In the genomic region with DNA sequence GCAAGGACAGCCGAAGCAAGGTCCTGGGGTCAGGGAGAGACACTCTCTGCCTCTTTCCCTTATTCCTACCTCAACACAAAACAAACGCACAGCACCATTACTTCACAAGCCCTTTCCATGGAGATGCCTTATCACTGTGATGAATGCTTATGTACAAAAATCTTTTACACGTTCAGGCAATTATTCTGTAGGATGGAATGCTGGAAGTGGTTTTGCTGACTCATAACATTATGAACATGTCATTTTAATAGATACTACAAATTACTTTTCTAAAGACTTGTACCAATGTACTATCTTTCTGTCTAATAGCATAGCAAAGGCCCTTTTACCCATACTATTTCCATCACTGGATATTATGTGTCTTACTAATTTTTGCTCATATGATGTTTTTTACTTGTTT, we compare ENCODE assay signal across 23 cellular contexts.
DNase-seq lines count a peak whose midpoint lies in the region; ATAC-seq, FAIRE-seq and TF ChIP-seq lines count a peak whose summit lies in the region.
"Had no signal": no experiment of that assay in that cellular context is flagged by ENCODE, and none has a peak within 500 bp of the region (broad histone marks: within the 10 kb centered on the region; RNA-seq: fewer than 3 reads in every experiment).

No MANE protein-coding gene starts in this region.

- CTCF ChIA-PET in A549 (lab: Yijun Ruan, JAX): no interaction called here

- in situ Hi-C loops in GM13977 (cut with MboI; ENCODE audit: low pct_unique_long_range_greater_than_20kb, low sequenced_read_pairs, unreplicated experiment): loop anchor here (25.0 kb wide), 1 partner anchor 862 kb away; no protein-coding TSS in a partner anchor

- TF ChIP-seq RAD21 in A549 (conservative IDR thresholded peaks at IDR 0.05 in 1 of 2, IDR thresholded peaks at IDR 0.05 in 1 of 2): no peak

- WGBS in A549 (ENCODE audit: missing lambda C conversion rate): 66% methylated on average over 3 of the region's 3 CpGs

- H3K4me3 ChIP-seq in A549 (no peak overlapping the region), fibroblast of mammary gland (ENCODE audit: control insufficient read depth, low read depth, low read length) (no peak overlapping the region)
- H3K4me3 ChIP-seq: PC-9, prostate gland had no signal

- H3K4me2 ChIP-seq in A549: no peak overlapping the region; the same call in 1 of the 3 replicates

- POLR2A ChIA-PET in A549 (lab: Yijun Ruan, JAX): no interaction called here

- H3K4me1 ChIP-seq in A549: peaks cover 20% of the 10 kb centered on the region
- H3K4me1 ChIP-seq: prostate gland had no signal

- TF ChIP-seq CTCF in A549 (IDR thresholded peaks at IDR 0.05) (no peak), fibroblast of mammary gland (conservative IDR thresholded peaks at IDR 0.05; ENCODE audit: control insufficient read depth, insufficient read depth, low read depth, low read length) (no peak), GM13977 (IDR thresholded peaks at IDR 0.05; ENCODE audit: extremely low read depth, insufficient read depth, missing control alignments) (no peak)

- DNase-seq in A549 (ENCODE audit: low read depth in 1 of 2, low spot score in 1 of 2) (no peak), HPDE6-E6E7 (ENCODE audit: extremely low spot score) (peak; percentile 14), SW480 (ENCODE audit: low spot score) (peak; percentile 14), fibroblast of mammary gland (ENCODE audit: low read depth) (peak; percentile 67), GM13977 (ENCODE audit: low spot score) (no peak), NCI-H146 (lab: John Stamatoyannopoulos, UW) (no peak)
- DNase-seq: ACHN; activated CD4-positive, alpha-beta T cell treated with anti-CD3 and anti-CD28 coated beads, Interleukin-2, amount 50 U/mL, for 48 hours; activated naive CD8-positive, alpha-beta T cell treated with anti-CD3 and anti-CD28 coated beads for 36 hours; activated T-cell treated with anti-CD3 and anti-CD28 coated beads, Interleukin-2, amount 50 U/mL, for 4 hours; CD4-positive, alpha-beta T cell; central memory CD4-positive, alpha-beta T cell; DND-41; head of caudate nucleus; immature natural killer cell; NCI-H69; nephron progenitor cell; stimulated activated CD4-positive, alpha-beta T cell treated with anti-CD3 and anti-CD28 coated beads, Interleukin-12 subunit alpha, Interleukin-12 subunit beta, amount 100 ng/mL, for 4 hours; stimulated activated naive CD4-positive, alpha-beta T cell treated with Interleukin-2 at 50 U/mL for 16 hours had no signal

- no peak for TF ChIP-seq POLR2A in A549 (IDR thresholded peaks at IDR 0.05; ENCODE audit: low read length)

- no peak for ATAC-seq in A549
- ATAC-seq in esophagus mucosa: no peak
- ATAC-seq in GM19452 (IDR thresholded peaks at IDR 0.05; ENCODE audit: unreplicated experiment): no peak
- ATAC-seq: activated T-cell treated with anti-CD3 and anti-CD28 coated beads, Interleukin-2, amount 50 U/mL, for 4 hours had no signal

- H3K9me3 ChIP-seq in A549: no peaks in the 10 kb centered on the region
- H3K9me3 ChIP-seq: prostate gland had no signal

- no peak for TF ChIP-seq EP300 in A549 (IDR thresholded peaks at IDR 0.05)

- no peak for FAIRE-seq in A549 (lab: Jason Lieb, UNC)

- H3K27ac ChIP-seq in A549: no peak overlapping the region
- H3K27ac ChIP-seq: PC-9, prostate gland had no signal

TF ChIP-seq in A549, 52 proteins besides CTCF, POLR2A, EP300 and RAD21:
- TF ChIP-seq EHF (CRISPR knock-in tag; IDR thresholded peaks at IDR 0.05) (no peak), EHMT2 (IDR thresholded peaks at IDR 0.05; ENCODE audit: low read depth) (no peak), ZSCAN20 (CRISPR knock-in tag; IDR thresholded peaks at IDR 0.05) (no peak), RARB (CRISPR knock-in tag; IDR thresholded peaks at IDR 0.05) (no peak), CEBPB (IDR thresholded peaks at IDR 0.05) (no peak), MAFK (IDR thresholded peaks at IDR 0.05; ENCODE audit: partially characterized antibody) (peak; percentile 83)
- TF ChIP-seq, protein P1, sequence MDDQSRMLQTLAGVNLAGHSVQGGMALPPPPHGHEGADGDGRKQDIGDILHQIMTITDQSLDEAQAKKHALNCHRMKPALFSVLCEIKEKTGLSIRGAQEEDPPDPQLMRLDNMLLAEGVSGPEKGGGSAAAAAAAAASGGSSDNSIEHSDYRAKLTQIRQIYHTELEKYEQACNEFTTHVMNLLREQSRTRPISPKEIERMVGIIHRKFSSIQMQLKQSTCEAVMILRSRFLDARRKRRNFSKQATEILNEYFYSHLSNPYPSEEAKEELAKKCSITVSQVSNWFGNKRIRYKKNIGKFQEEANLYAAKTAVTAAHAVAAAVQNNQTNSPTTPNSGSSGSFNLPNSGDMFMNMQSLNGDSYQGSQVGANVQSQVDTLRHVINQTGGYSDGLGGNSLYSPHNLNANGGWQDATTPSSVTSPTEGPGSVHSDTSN (IDR thresholded peaks at IDR 0.05): no peak

Comparison
In these comparisons a context has a peak if more than half of its experiments do, and no peak if none do; other contexts are left out.
1. DNase-seq: peak in HPDE6-E6E7 (single experiment), SW480 (single experiment) and fibroblast of mammary gland (single experiment); none in A549 (0 of 2), GM13977 (single experiment) and NCI-H146 (single experiment).